ENCODE assay signal across 1 cellular context in genomic region chr2:128681351-128681906, GRCh38.
TF ChIP-seq lines count a peak whose summit lies in the region.

No MANE protein-coding gene starts in this region.

TF ChIP-seq in WTC11, 78 proteins besides CTCF, POLR2A, EP300 and RAD21 (continued from another document):
- no peak for TF ChIP-seq ERG (CRISPR knock-in tag; IDR thresholded peaks at IDR 0.05)
- TF ChIP-seq, protein P1, sequence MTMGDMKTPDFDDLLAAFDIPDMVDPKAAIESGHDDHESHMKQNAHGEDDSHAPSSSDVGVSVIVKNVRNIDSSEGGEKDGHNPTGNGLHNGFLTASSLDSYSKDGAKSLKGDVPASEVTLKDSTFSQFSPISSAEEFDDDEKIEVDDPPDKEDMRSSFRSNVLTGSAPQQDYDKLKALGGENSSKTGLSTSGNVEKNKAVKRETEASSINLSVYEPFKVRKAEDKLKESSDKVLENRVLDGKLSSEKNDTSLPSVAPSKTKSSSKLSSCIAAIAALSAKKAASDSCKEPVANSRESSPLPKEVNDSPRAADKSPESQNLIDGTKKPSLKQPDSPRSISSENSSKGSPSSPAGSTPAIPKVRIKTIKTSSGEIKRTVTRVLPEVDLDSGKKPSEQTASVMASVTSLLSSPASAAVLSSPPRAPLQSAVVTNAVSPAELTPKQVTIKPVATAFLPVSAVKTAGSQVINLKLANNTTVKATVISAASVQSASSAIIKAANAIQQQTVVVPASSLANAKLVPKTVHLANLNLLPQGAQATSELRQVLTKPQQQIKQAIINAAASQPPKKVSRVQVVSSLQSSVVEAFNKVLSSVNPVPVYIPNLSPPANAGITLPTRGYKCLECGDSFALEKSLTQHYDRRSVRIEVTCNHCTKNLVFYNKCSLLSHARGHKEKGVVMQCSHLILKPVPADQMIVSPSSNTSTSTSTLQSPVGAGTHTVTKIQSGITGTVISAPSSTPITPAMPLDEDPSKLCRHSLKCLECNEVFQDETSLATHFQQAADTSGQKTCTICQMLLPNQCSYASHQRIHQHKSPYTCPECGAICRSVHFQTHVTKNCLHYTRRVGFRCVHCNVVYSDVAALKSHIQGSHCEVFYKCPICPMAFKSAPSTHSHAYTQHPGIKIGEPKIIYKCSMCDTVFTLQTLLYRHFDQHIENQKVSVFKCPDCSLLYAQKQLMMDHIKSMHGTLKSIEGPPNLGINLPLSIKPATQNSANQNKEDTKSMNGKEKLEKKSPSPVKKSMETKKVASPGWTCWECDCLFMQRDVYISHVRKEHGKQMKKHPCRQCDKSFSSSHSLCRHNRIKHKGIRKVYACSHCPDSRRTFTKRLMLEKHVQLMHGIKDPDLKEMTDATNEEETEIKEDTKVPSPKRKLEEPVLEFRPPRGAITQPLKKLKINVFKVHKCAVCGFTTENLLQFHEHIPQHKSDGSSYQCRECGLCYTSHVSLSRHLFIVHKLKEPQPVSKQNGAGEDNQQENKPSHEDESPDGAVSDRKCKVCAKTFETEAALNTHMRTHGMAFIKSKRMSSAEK (CRISPR knock-in tag; IDR thresholded peaks at IDR 0.05; ENCODE audit: borderline replicate concordance), result no peak
- no peak for TF ChIP-seq FOXJ3 (CRISPR knock-in tag; IDR thresholded peaks at IDR 0.05; ENCODE audit: borderline replicate concordance)
TF ChIP-seq in WTC11: peak in this region for 2.
